ENCODE assay signal across 23 cellular contexts in the genomic region with DNA sequence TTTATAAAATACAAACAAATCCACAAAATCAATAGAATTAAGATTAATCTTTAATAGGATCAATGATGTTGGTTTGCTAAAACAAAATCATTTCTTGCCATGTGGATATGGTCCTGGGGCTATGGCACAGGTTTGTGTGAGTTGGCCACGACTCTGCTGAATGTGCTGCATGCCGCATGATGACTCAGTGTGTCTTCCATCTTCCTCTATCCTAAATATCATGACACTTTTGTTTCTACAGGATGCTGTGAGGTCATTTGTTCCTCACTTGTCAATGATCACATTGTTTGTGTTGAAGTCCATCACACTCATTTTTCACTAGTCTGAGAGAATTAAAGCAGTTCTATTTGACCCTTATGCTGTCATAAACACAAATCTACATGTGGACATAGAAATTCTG.
DNase-seq lines count a peak whose midpoint lies in the region; ATAC-seq, FAIRE-seq and TF ChIP-seq lines count a peak whose summit lies in the region.
"Had no signal": no experiment of that assay in that cellular context is flagged by ENCODE, and none has a peak within 500 bp of the region (broad histone marks: within the 10 kb centered on the region; RNA-seq: fewer than 3 reads in every experiment).

No MANE protein-coding gene starts in this region.

- peak in 1 of 2 experiments; percentile 26 for DNase-seq in A549 (ENCODE audit: low read depth in 1 of 2, low spot score in 1 of 2)
- peak; percentile 82 for DNase-seq in HT1080 (ENCODE audit: low read depth)
- peak; percentile 48 for DNase-seq in astrocyte (ENCODE audit: low read depth)
- peak; percentile 87 for DNase-seq in foreskin melanocyte
- no peak for DNase-seq in activated CD4-positive, alpha-beta T cell treated with anti-CD3 and anti-CD28 coated beads, Interleukin-2, amount 50 U/mL, for 1 hour
- no peak for DNase-seq in Ammon's horn (ENCODE audit: low spot score)
- DNase-seq in NCI-H1436 (lab: John Stamatoyannopoulos, UW), result no peak
- no peak for DNase-seq in GM03348 (ENCODE audit: low spot score)
- DNase-seq: ACHN; activated naive CD4-positive, alpha-beta T cell treated with Interleukin-2 at 50 U/mL for 16 hours; body of pancreas; CD4-positive, alpha-beta memory T cell; DND-41; dorsolateral prefrontal cortex; islet precursor cell; NCI-H1092 treated with DMSO at 0.1 percent for 48 hours; NCI-H2107; NCI-H69; stimulated activated naive CD4-positive, alpha-beta T cell; T1000; trophoblast cell had no signal

- H3K27me3 Mint-ChIP-seq in astrocyte (ENCODE audit: low read depth, unreplicated experiment), result peaks cover 9% of the 10 kb centered on the region

- H3K9ac ChIP-seq in astrocyte (ENCODE audit: low read length), result no peak overlapping the region

- H3K4me3 ChIP-seq in A549 (no peak overlapping the region), astrocyte (ENCODE audit: insufficient read depth, low read depth, low read length) (no peak overlapping the region)
- H3K4me3 ChIP-seq: body of pancreas, dorsolateral prefrontal cortex had no signal

- TF ChIP-seq RAD21 in A549 (conservative IDR thresholded peaks at IDR 0.05 in 1 of 2, IDR thresholded peaks at IDR 0.05 in 1 of 2), result no peak

- no peak for TF ChIP-seq POLR2A in A549 (IDR thresholded peaks at IDR 0.05; ENCODE audit: low read length)

- H3K27ac ChIP-seq in A549, result no peak overlapping the region
- no peak overlapping the region for H3K27ac ChIP-seq in astrocyte (ENCODE audit: low read depth, low read length)
- H3K27ac ChIP-seq: body of pancreas, dorsolateral prefrontal cortex had no signal

- no peaks in the 10 kb centered on the region for H3K27me3 ChIP-seq in astrocyte (ENCODE audit: insufficient read depth, low read length)
- H3K27me3 ChIP-seq: body of pancreas, dorsolateral prefrontal cortex had no signal

- no peaks in the 10 kb centered on the region for H3K9me3 Mint-ChIP-seq in astrocyte (ENCODE audit: unreplicated experiment)
- H3K9me3 Mint-ChIP-seq: CD4-positive, alpha-beta memory T cell; neural crest cell had no signal

- ATAC-seq in A549, result no peak
- ATAC-seq: body of pancreas, esophagus mucosa had no signal

- H4K20me1 ChIP-seq in astrocyte (ENCODE audit: insufficient read depth, low read length), result no peaks in the 10 kb centered on the region

- no peak for TF ChIP-seq CTCF in A549 (IDR thresholded peaks at IDR 0.05)
- no peak for TF ChIP-seq CTCF in astrocyte (IDR thresholded peaks at IDR 0.05; ENCODE audit: insufficient read depth, low read depth, low read length)

- H3K36me3 Mint-ChIP-seq in astrocyte (ENCODE audit: low read depth, unreplicated experiment), result no peaks in the 10 kb centered on the region
- H3K36me3 Mint-ChIP-seq: CD4-positive, alpha-beta memory T cell had no signal

- H3K36me3 ChIP-seq in astrocyte (ENCODE audit: insufficient read depth, low read length), result no peaks in the 10 kb centered on the region

- H3K27ac Mint-ChIP-seq in astrocyte (ENCODE audit: unreplicated experiment), result no peak overlapping the region
- H3K27ac Mint-ChIP-seq: CD4-positive, alpha-beta memory T cell had no signal

- POLR2A ChIA-PET in A549 (lab: Yijun Ruan, JAX), result interaction anchor here (1.3 kb wide), 1 partner anchor 216 kb away, joined by 3 read pairs; no protein-coding TSS in a partner anchor

- no peak overlapping the region for H2AFZ ChIP-seq in astrocyte (ENCODE audit: low read depth, low read length)

- no peak overlapping the region for H3K4me3 Mint-ChIP-seq in astrocyte (ENCODE audit: unreplicated experiment)
- H3K4me3 Mint-ChIP-seq: CD4-positive, alpha-beta memory T cell; neural crest cell had no signal

- FAIRE-seq in A549 (lab: Jason Lieb, UNC) (no peak), astrocyte (lab: Jason Lieb, UNC) (no peak)

- peaks cover 12% of the 10 kb centered on the region for H3K4me1 Mint-ChIP-seq in astrocyte (ENCODE audit: low read depth, unreplicated experiment)

- no peaks in the 10 kb centered on the region for H3K9me3 ChIP-seq in A549
- H3K9me3 ChIP-seq in astrocyte (ENCODE audit: insufficient read depth, low read depth, low read length), result no peaks in the 10 kb centered on the region
- H3K9me3 ChIP-seq: body of pancreas had no signal

- 35% methylated on average over 2 of the region's 2 CpGs for WGBS in A549 (ENCODE audit: missing lambda C conversion rate)

- TF ChIP-seq EP300 in A549 (IDR thresholded peaks at IDR 0.05), result no peak

- H3K79me2 ChIP-seq in astrocyte (ENCODE audit: insufficient read depth, low read length), result no peaks in the 10 kb centered on the region

- CTCF ChIA-PET in A549 (lab: Yijun Ruan, JAX), result interaction anchor here (1.7 to 7.9 kb wide), 6 partner anchors 11 to 774 kb away, joined by 6 to 116 read pairs (median 28); no protein-coding TSS in a partner anchor

- H3K4me1 ChIP-seq in A549 (peaks cover 17% of the 10 kb centered on the region), astrocyte (ENCODE audit: insufficient read depth, low read length) (peaks cover 11% of the 10 kb centered on the region)
- H3K4me1 ChIP-seq: body of pancreas had no signal

- no peak overlapping the region for H3K4me2 ChIP-seq in A549
- H3K4me2 ChIP-seq in astrocyte (ENCODE audit: low read length), result no peak overlapping the region

TF ChIP-seq in A549, 52 proteins besides CTCF, POLR2A, EP300 and RAD21:
- TF ChIP-seq, protein P1, sequence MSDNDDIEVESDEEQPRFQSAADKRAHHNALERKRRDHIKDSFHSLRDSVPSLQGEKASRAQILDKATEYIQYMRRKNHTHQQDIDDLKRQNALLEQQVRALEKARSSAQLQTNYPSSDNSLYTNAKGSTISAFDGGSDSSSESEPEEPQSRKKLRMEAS (IDR thresholded peaks at IDR 0.05), result peak; percentile 12; the same call in 1 of the 2 replicates
- TF ChIP-seq HEYL (CRISPR knock-in tag; IDR thresholded peaks at IDR 0.05), result no peak
TF ChIP-seq in A549: peak in this region for 1.

Comparison
In these comparisons a context has a peak if more than half of its experiments do, and no peak if none do; other contexts are left out.
1. DNase-seq: peak in HT1080 (single experiment), astrocyte (single experiment) and foreskin melanocyte (single experiment); none in activated CD4-positive, alpha-beta T cell treated with anti-CD3 and anti-CD28 coated beads, Interleukin-2, amount 50 U/mL, for 1 hour (single experiment), Ammon's horn (single experiment), NCI-H1436 (single experiment) and GM03348 (single experiment).